ENCODE assay signal across 8 cellular contexts in the genomic region with DNA sequence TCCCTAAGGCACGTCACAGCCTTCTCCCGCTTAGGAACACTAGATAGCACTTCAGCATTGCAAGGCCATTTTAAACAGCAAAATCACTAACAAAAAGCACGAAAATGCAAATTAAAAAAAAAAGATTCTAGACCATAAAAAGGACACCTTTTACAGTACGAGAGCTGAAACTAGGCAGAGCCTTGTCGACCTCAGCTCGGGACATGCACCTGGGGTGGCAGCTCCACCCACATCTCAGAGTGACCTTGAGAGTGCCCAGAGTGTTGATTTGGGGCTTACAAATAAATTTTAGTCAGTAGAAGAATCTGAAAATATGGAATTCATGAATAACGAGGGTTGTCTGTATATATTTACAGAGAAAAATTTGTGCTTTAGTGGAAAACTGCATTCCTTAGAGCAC. TPM values are rescaled to one million over a fixed set of nuclear protein-coding genes. Genes with fewer than 3 reads are reported as not detected.
A peak's percentile ranks its signal among the peaks of the same experiment; 100 is the strongest.
DNase-seq lines count a peak whose midpoint lies in the region; ATAC-seq and TF ChIP-seq lines count a peak whose summit lies in the region.

No MANE protein-coding gene starts in this region.

- H3K4me3 Mint-ChIP-seq in CD4-positive, alpha-beta T cell = peak overlapping the region; percentile 92
- no peak overlapping the region for H3K4me3 Mint-ChIP-seq in dendritic cell treated with granulocyte-macrophage colony-stimulating factor and Interleukin-4, amounts not matched to agents 40 ng/mL and 50 ng/mL, for 4 days

- H3K27me3 ChIP-seq in CD4-positive, alpha-beta T cell (ENCODE audit: control insufficient read depth, insufficient read depth, low read length) = no peaks in the 10 kb centered on the region
- no peaks in the 10 kb centered on the region for H3K27me3 ChIP-seq in MG63
- no peaks in the 10 kb centered on the region for H3K27me3 ChIP-seq in neural cell (ENCODE audit: insufficient read depth, low read depth, low read length)
- no peaks in the 10 kb centered on the region for H3K27me3 ChIP-seq in mesendoderm (ENCODE audit: insufficient read depth, low read length, poor library complexity)
- no peaks in the 10 kb centered on the region for H3K27me3 ChIP-seq in prostate gland (replicated peaks; ENCODE audit: insufficient read depth)

- H2AFZ ChIP-seq in neural cell (ENCODE audit: low read depth, low read length) = no peak overlapping the region

- no peak overlapping the region for H2BK15ac ChIP-seq in mesendoderm (replicated peaks; ENCODE audit: low read depth)

- H3K9me3 ChIP-seq in CD4-positive, alpha-beta T cell (ENCODE audit: control insufficient read depth, low read length) = no peaks in the 10 kb centered on the region
- H3K9me3 ChIP-seq in MG63 (no peaks in the 10 kb centered on the region), neural cell (ENCODE audit: low read length) (no peaks in the 10 kb centered on the region), prostate gland (no peaks in the 10 kb centered on the region)

- no peak overlapping the region for H2BK120ac ChIP-seq in mesendoderm (ENCODE audit: low read depth, low read length)

- TF ChIP-seq CTCF in CD4-positive, alpha-beta T cell (IDR thresholded peaks at IDR 0.05) = no peak
- no peak for TF ChIP-seq CTCF in neural cell (IDR thresholded peaks at IDR 0.05; ENCODE audit: poor library complexity, severe bottlenecking)
- no peak for TF ChIP-seq CTCF in prostate gland (IDR thresholded peaks at IDR 0.05)

- intact Hi-C loops in CD4-positive, alpha-beta T cell (cut with DNase I, micrococcal nuclease) = loop anchor here in 1 of 2 experiments (5.0 kb wide), 1 partner anchor 39 kb away; the partner anchor contains the start of gene URGCP
- intact Hi-C loops in dendritic cell treated with granulocyte-macrophage colony-stimulating factor and Interleukin-4, amounts not matched to agents 40 ng/mL and 50 ng/mL, for 4 days (cut with micrococcal nuclease) = no loop called here
- intact Hi-C loops in prostate gland (cut with DNase I) = no loop called here

- no peak overlapping the region for H3K56ac ChIP-seq in mesendoderm (ENCODE audit: low read length)

- WGBS in mesendoderm (ENCODE audit: extremely low coverage, insufficient coverage, low lambda C conversion rate) = no CpG with 5 or more reads among the region's 7 CpGs
- WGBS in prostate gland = 54% methylated on average over 7 of the region's 7 CpGs

- H3K27ac ChIP-seq in CD4-positive, alpha-beta T cell (ENCODE audit: low read depth, low read length) = no peak overlapping the region
- peak overlapping the region; percentile 85 for H3K27ac ChIP-seq in neural cell (ENCODE audit: low read length)
- H3K27ac ChIP-seq in mesendoderm (ENCODE audit: low read depth, low read length) = no peak overlapping the region
- H3K27ac ChIP-seq in prostate gland = no peak overlapping the region

- CTCF ChIA-PET in CD4-positive, alpha-beta T cell (lab: Charles Lee) = no interaction called here

- no peak overlapping the region for H2AK5ac ChIP-seq in mesendoderm (ENCODE audit: low read length)

- H3K79me2 ChIP-seq in neural cell (replicated peaks; ENCODE audit: insufficient read depth, low read length) = no peaks in the 10 kb centered on the region
- H3K79me2 ChIP-seq in mesendoderm (ENCODE audit: control insufficient read depth, insufficient read depth, low read length) = no peaks in the 10 kb centered on the region

- peaks cover 46% of the 10 kb centered on the region for H3K36me3 Mint-ChIP-seq in CD4-positive, alpha-beta T cell (ENCODE audit: low read depth)
- peaks cover 27% of the 10 kb centered on the region for H3K36me3 Mint-ChIP-seq in dendritic cell treated with granulocyte-macrophage colony-stimulating factor and Interleukin-4, amounts not matched to agents 40 ng/mL and 50 ng/mL, for 4 days (ENCODE audit: low read depth)

- no peaks in the 10 kb centered on the region for H3K9me2 ChIP-seq in neural cell (ENCODE audit: insufficient read depth, low read length)

- H4K5ac ChIP-seq in mesendoderm (ENCODE audit: low read length) = no peak overlapping the region

- peaks cover 26% of the 10 kb centered on the region for H3K4me1 Mint-ChIP-seq in CD4-positive, alpha-beta T cell (ENCODE audit: low read depth)
- peaks cover 40% of the 10 kb centered on the region for H3K4me1 Mint-ChIP-seq in dendritic cell treated with granulocyte-macrophage colony-stimulating factor and Interleukin-4, amounts not matched to agents 40 ng/mL and 50 ng/mL, for 4 days (ENCODE audit: low read depth)

- no peak for TF ChIP-seq RAD21 in neural cell (conservative IDR thresholded peaks at IDR 0.05)

- H3F3A ChIP-seq in neural cell (ENCODE audit: insufficient read depth, low read length, poor library complexity, severe bottlenecking) = peaks cover 3% of the 10 kb centered on the region

- DNase-seq in CD4-positive, alpha-beta T cell = no peak
- DNase-seq in MG63 (no peak), mesendoderm (no peak), prostate gland (ENCODE audit: low spot score) (no peak), SIG-M5 treated with dmso at 0.1 percent for 504 hours (lab: John Stamatoyannopoulos, UW; ENCODE audit: unreplicated experiment) (no peak)
- DNase-seq in stimulated activated CD4-positive, alpha-beta T cell treated with anti-CD3 and anti-CD28 coated beads, Interleukin-4, amount 100 ng/mL, for 4 hours = no peak

- H3K4me2 ChIP-seq in neural cell (ENCODE audit: low read length) = peak overlapping the region; percentile 95
- no peak overlapping the region for H3K4me2 ChIP-seq in mesendoderm (ENCODE audit: low read length)

- TF ChIP-seq POLR2A in prostate gland (IDR thresholded peaks at IDR 0.05) = no peak

- H3K9me3 Mint-ChIP-seq in CD4-positive, alpha-beta T cell = no peaks in the 10 kb centered on the region
- no peaks in the 10 kb centered on the region for H3K9me3 Mint-ChIP-seq in dendritic cell treated with granulocyte-macrophage colony-stimulating factor and Interleukin-4, amounts not matched to agents 40 ng/mL and 50 ng/mL, for 4 days

- H4K8ac ChIP-seq in mesendoderm (ENCODE audit: low read depth, low read length) = no peak overlapping the region

- H3K4me3 ChIP-seq in MG63 (peak overlapping the region; percentile 67), neural cell (ENCODE audit: low read length) (peak overlapping the region; percentile 88), mesendoderm (ENCODE audit: low read length) (no peak overlapping the region), prostate gland (no peak overlapping the region)

- ATAC-seq in CD4-positive, alpha-beta T cell (ENCODE audit: poor library complexity) = no peak

- POLR2A ChIA-PET in CD4-positive, alpha-beta T cell (lab: Charles Lee) = no interaction called here

- no peaks in the 10 kb centered on the region for H3K79me1 ChIP-seq in mesendoderm (ENCODE audit: low read length)

- no peaks in the 10 kb centered on the region for H3K4me1 ChIP-seq in mesendoderm (ENCODE audit: control insufficient read depth, low read depth, low read length)
- H3K4me1 ChIP-seq in prostate gland (replicated peaks) = no peaks in the 10 kb centered on the region

- no peak overlapping the region for H2BK5ac ChIP-seq in mesendoderm (ENCODE audit: low read length)

- no peaks in the 10 kb centered on the region for H3K27me3 Mint-ChIP-seq in CD4-positive, alpha-beta T cell
- no peaks in the 10 kb centered on the region for H3K27me3 Mint-ChIP-seq in dendritic cell treated with granulocyte-macrophage colony-stimulating factor and Interleukin-4, amounts not matched to agents 40 ng/mL and 50 ng/mL, for 4 days

- TF ChIP-seq EP300 in neural cell (conservative IDR thresholded peaks at IDR 0.05; ENCODE audit: poor library complexity, severe bottlenecking) = no peak

- peaks cover 25% of the 10 kb centered on the region for H3K36me3 ChIP-seq in MG63
- no peaks in the 10 kb centered on the region for H3K36me3 ChIP-seq in neural cell (ENCODE audit: insufficient read depth, low read length)
- H3K36me3 ChIP-seq in mesendoderm (ENCODE audit: control insufficient read depth, insufficient read depth, low read length) = peaks cover 8% of the 10 kb centered on the region
- no peaks in the 10 kb centered on the region for H3K36me3 ChIP-seq in prostate gland

- H3K23ac ChIP-seq in mesendoderm (ENCODE audit: low read length) = no peak overlapping the region

- H3K18ac ChIP-seq in mesendoderm (ENCODE audit: low read length) = no peak overlapping the region

- H3K9ac ChIP-seq in neural cell (ENCODE audit: low read length) (peak overlapping the region; percentile 72), mesendoderm (ENCODE audit: low read length) (no peak overlapping the region)

- no peaks in the 10 kb centered on the region for H4K20me1 ChIP-seq in neural cell (ENCODE audit: insufficient read depth)

- peak overlapping the region; percentile 90 for H3K27ac Mint-ChIP-seq in CD4-positive, alpha-beta T cell
- H3K27ac Mint-ChIP-seq in dendritic cell treated with granulocyte-macrophage colony-stimulating factor and Interleukin-4, amounts not matched to agents 40 ng/mL and 50 ng/mL, for 4 days = peak overlapping the region; percentile 98

- H3K4ac ChIP-seq in mesendoderm (ENCODE audit: low read depth, low read length) = no peak overlapping the region

TF ChIP-seq in neural cell, 6 proteins besides CTCF, POLR2A, EP300 and RAD21 (continues in another document):
- no peak for TF ChIP-seq SMC3 (conservative IDR thresholded peaks at IDR 0.05; ENCODE audit: poor library complexity)

RNA-seq across cellular contexts. Expression of gene MRPS24, which starts 1.1 kb away (rescaled TPM):
- 10 to 100 TPM; 63.1 to 69.7 TPM for total RNA-seq in CD4-positive, alpha-beta T cell
- total RNA-seq in MG63 (2014; rRNA removed; shearing (Covaris generic); ENCODE audit: low replicate concordance) = 107 and 198 TPM in 2 replicates
- 110 and 132 TPM in 2 replicates for polyA plus RNA-seq in neural cell
- polyA minus RNA-seq in neural cell = 28.0 and 31.6 TPM in 2 replicates
- 190 TPM for polyA plus RNA-seq in mesendoderm (2013, experiment 1 of 2)
- polyA plus RNA-seq in mesendoderm (2013, experiment 2 of 2) = 186 TPM
- 100 to 1,000 TPM in 1 of 2 donors, 10 to 100 TPM in 1; 92.7 to 131 TPM for total RNA-seq in prostate gland

RNA-seq across cellular contexts. Expression of gene URGCP, which starts 38.2 kb away (rescaled TPM):
- total RNA-seq in CD4-positive, alpha-beta T cell = 10 to 100 TPM; 21.8 to 22.5 TPM
- 38.3 and 41.8 TPM in 2 replicates for total RNA-seq in MG63 (2014; rRNA removed; shearing (Covaris generic); ENCODE audit: low replicate concordance)
- polyA plus RNA-seq in neural cell = 43.0 and 49.6 TPM in 2 replicates
- polyA minus RNA-seq in neural cell = 49.8 and 54.3 TPM in 2 replicates
- 13.1 TPM for polyA plus RNA-seq in mesendoderm (2013, experiment 1 of 2)
- 14.1 TPM for polyA plus RNA-seq in mesendoderm (2013, experiment 2 of 2)
- 10 to 100 TPM; 22.2 to 30.8 TPM for total RNA-seq in prostate gland

RNA-seq across cellular contexts. Expression of gene UBE2D4, which starts 58.1 kb away (rescaled TPM):
- total RNA-seq in CD4-positive, alpha-beta T cell = 1 to 10 TPM; 6.1 to 7.8 TPM
- 10.7 and 20.7 TPM in 2 replicates for total RNA-seq in MG63 (2014; rRNA removed; shearing (Covaris generic); ENCODE audit: low replicate concordance)
- 11.2 and 17.2 TPM in 2 replicates for polyA plus RNA-seq in neural cell
- 12.4 and 15.3 TPM in 2 replicates for polyA minus RNA-seq in neural cell
- polyA plus RNA-seq in mesendoderm (2013, experiment 1 of 2) = 4.9 TPM
- 4.4 TPM for polyA plus RNA-seq in mesendoderm (2013, experiment 2 of 2)
- 10 to 100 TPM; 17.3 to 22.0 TPM for total RNA-seq in prostate gland

Comparison
In these comparisons a context has a peak if more than half of its experiments do, and no peak if none do; other contexts are left out.
1. H3K4me3 ChIP-seq: peak in MG63 (single experiment) and neural cell (single experiment); none in mesendoderm (single experiment) and prostate gland (0 of 2).